In genomic region chr11:125886997-125887372, GRCh38 we compare ENCODE assay signal across 8 cellular contexts. TPM values are rescaled to one million over a fixed set of nuclear protein-coding genes. Genes with fewer than 3 reads are reported as not detected.
DNase-seq lines count a peak whose midpoint lies in the region; ATAC-seq and TF ChIP-seq lines count a peak whose summit lies in the region.

No MANE protein-coding gene starts in this region.

- H3K4me2 ChIP-seq in fibroblast of lung (ENCODE audit: extremely low read depth, insufficient read depth, low read length) = peak overlapping the region; percentile 76
- H3K4me2 ChIP-seq in neural progenitor cell = no peak overlapping the region

- H3K27me3 Mint-ChIP-seq in IgD-negative memory B cell (no peaks in the 10 kb centered on the region), neural progenitor cell (ENCODE audit: insufficient read depth, low read depth) (peaks cover 9% of the 10 kb centered on the region)

- peak; percentile 31 for ATAC-seq in GM21529 (IDR thresholded peaks at IDR 0.05; ENCODE audit: unreplicated experiment)

- H3K9me3 ChIP-seq in fibroblast of lung (ENCODE audit: control insufficient read depth, insufficient read depth, low read depth, low read length) (no peaks in the 10 kb centered on the region), neural progenitor cell (ENCODE audit: low read depth) (no peaks in the 10 kb centered on the region)

- H4K20me1 ChIP-seq in fibroblast of lung (ENCODE audit: control insufficient read depth, extremely low read depth, insufficient read depth, low read length) (no peaks in the 10 kb centered on the region), neural progenitor cell (ENCODE audit: low read depth) (no peaks in the 10 kb centered on the region)

- no peak for TF ChIP-seq CTCF in fibroblast of lung (conservative IDR thresholded peaks at IDR 0.05 in 1 of 2, IDR thresholded peaks at IDR 0.05 in 1 of 2; ENCODE audit: low read depth in 1 of 2, low read length in 2 of 2)
- TF ChIP-seq CTCF in neural progenitor cell (IDR thresholded peaks at IDR 0.05) = no peak

- in situ Hi-C loops in G401 (cut with HindIII; ENCODE audit: low sequenced_read_pairs) = no loop called here

- peak overlapping the region; percentile 96 to 100 (median 99) for H3K27ac Mint-ChIP-seq in IgD-negative memory B cell
- H3K27ac Mint-ChIP-seq in neural progenitor cell = no peak overlapping the region

- H3K4me1 Mint-ChIP-seq in IgD-negative memory B cell = peaks cover 13 to 24% (median 16%) of the 10 kb centered on the region in 3 donors
- peaks cover 5% of the 10 kb centered on the region for H3K4me1 Mint-ChIP-seq in neural progenitor cell

- peaks cover 15% of the 10 kb centered on the region for H3F3A ChIP-seq in neural progenitor cell (ENCODE audit: low read depth)

- H3K27me3 ChIP-seq in fibroblast of lung (ENCODE audit: control insufficient read depth, insufficient read depth, low read length) (no peaks in the 10 kb centered on the region), neural progenitor cell (no peaks in the 10 kb centered on the region)

- H3K27ac ChIP-seq in fibroblast of lung (ENCODE audit: insufficient read depth, low read length) (peak overlapping the region; percentile 93), neural progenitor cell (no peak overlapping the region)

- H3K9ac ChIP-seq in fibroblast of lung (ENCODE audit: insufficient read depth, low read length) = peak overlapping the region; percentile 39
- H3K9ac ChIP-seq in neural progenitor cell = no peak overlapping the region

- H3K4me3 Mint-ChIP-seq in IgD-negative memory B cell (peak overlapping the region; percentile 93 to 97 (median 96)), neural progenitor cell (peak overlapping the region; percentile 83)

- H3K4me1 ChIP-seq in fibroblast of lung (ENCODE audit: control insufficient read depth, extremely low read depth, insufficient read depth, low read length) (peaks cover 10% of the 10 kb centered on the region), neural progenitor cell (no peaks in the 10 kb centered on the region)

- H3K4me3 ChIP-seq in fibroblast of lung (replicated peaks in 1 of 4; ENCODE audit: control extremely low read depth in 1 of 4, insufficient read depth in 1 of 4, low read depth in 3 of 4, low read length in 4 of 4) (peak overlapping the region; percentile 12 to 95 (median 60)), neural progenitor cell (no peak overlapping the region)

- H3K36me3 Mint-ChIP-seq in IgD-negative memory B cell (peaks cover 2% of the 10 kb centered on the region), neural progenitor cell (peaks cover 1% of the 10 kb centered on the region)

- H3K79me2 ChIP-seq in fibroblast of lung (ENCODE audit: control insufficient read depth, insufficient read depth, low read length) (peaks cover 27% of the 10 kb centered on the region), neural progenitor cell (ENCODE audit: low read depth) (peaks cover 32% of the 10 kb centered on the region)

- peaks cover 2% of the 10 kb centered on the region for H3K36me3 ChIP-seq in fibroblast of lung (ENCODE audit: control insufficient read depth, insufficient read depth, low read length)
- no peaks in the 10 kb centered on the region for H3K36me3 ChIP-seq in neural progenitor cell

- peak overlapping the region; percentile 76 for H2AFZ ChIP-seq in fibroblast of lung (ENCODE audit: low read length)
- peak overlapping the region; percentile 90 for H2AFZ ChIP-seq in neural progenitor cell (replicated peaks)

- peaks cover 0 to 2% (median 0%) of the 10 kb centered on the region in 3 donors for H3K9me3 Mint-ChIP-seq in IgD-negative memory B cell
- H3K9me3 Mint-ChIP-seq in neural progenitor cell = peaks cover 10% of the 10 kb centered on the region

- DNase-seq in G401 (ENCODE audit: low spot score) = peak; percentile 41
- DNase-seq in activated CD4-positive, alpha-beta T cell treated with anti-CD3 and anti-CD28 coated beads, Interleukin-2, amount 50 U/mL, for 1 hour = peak; percentile 34
- peak in 1 of 2 donors; percentile 10 for DNase-seq in fibroblast of lung (ENCODE audit: low read depth in 2 of 2)
- no peak for DNase-seq in neural progenitor cell (ENCODE audit: low spot score)
- no peak for DNase-seq in NCI-H345 (lab: John Stamatoyannopoulos, UW)
- DNase-seq in SHP77 treated with DMSO at 0.1 percent for 48 hours (lab: John Stamatoyannopoulos, UW) = no peak

RNA-seq across cellular contexts. Expression of gene HYLS1, which starts 0.5 kb away (rescaled TPM):
- 1.4 and 4.3 TPM in 2 replicates for total RNA-seq in G401 (2014; rRNA removed; shearing (Covaris generic))
- polyA plus RNA-seq in IgD-negative memory B cell = 12.5 TPM
- total RNA-seq in fibroblast of lung = 5.6 and 6.3 TPM in 2 replicates
- polyA plus RNA-seq in fibroblast of lung = 6.8 and 11.8 TPM in 2 replicates
- 4.8 and 8.9 TPM in 2 replicates for polyA plus RNA-seq in fibroblast of lung (2012)
- 0.48 and 1.7 TPM in 2 replicates for polyA minus RNA-seq in fibroblast of lung (ENCODE audit: low replicate concordance)
- 7.7 and 8.9 TPM in 2 replicates for total RNA-seq in neural progenitor cell (ENCODE audit: low replicate concordance)

RNA-seq across cellular contexts. Expression of gene PUS3, which starts 16.0 kb away (rescaled TPM):
- 12.1 and 16.3 TPM in 2 replicates for total RNA-seq in G401 (2014; rRNA removed; shearing (Covaris generic))
- polyA plus RNA-seq in IgD-negative memory B cell (10.0 TPM), fibroblast of lung (15.3 and 16.0 TPM in 2 replicates)
- total RNA-seq in fibroblast of lung (14.0 and 14.9 TPM in 2 replicates), neural progenitor cell (ENCODE audit: low replicate concordance) (13.3 and 22.1 TPM in 2 replicates)
- 12.2 and 14.1 TPM in 2 replicates for polyA plus RNA-seq in fibroblast of lung (2012)
- polyA minus RNA-seq in fibroblast of lung (ENCODE audit: low replicate concordance) = 1.7 and 5.4 TPM in 2 replicates

RNA-seq across cellular contexts. Expression of gene DDX25, which starts 17.3 kb away (rescaled TPM):
- total RNA-seq in G401 (2014; rRNA removed; shearing (Covaris generic)) = 0.18 TPM in 1 of 2 replicates, not detected in the other
- polyA plus RNA-seq in IgD-negative memory B cell (0.08 TPM), fibroblast of lung (not detected in 2 replicates)
- total RNA-seq in fibroblast of lung (not detected in 2 replicates), neural progenitor cell (ENCODE audit: low replicate concordance) (8.9 and 12.4 TPM in 2 replicates)
- not detected in 2 replicates for polyA plus RNA-seq in fibroblast of lung (2012)
- not detected in 2 replicates for polyA minus RNA-seq in fibroblast of lung (ENCODE audit: low replicate concordance)

RNA-seq across cellular contexts. Expression of gene PATE4, which starts 53.9 kb away (rescaled TPM):
- not detected in 2 replicates for total RNA-seq in G401 (2014; rRNA removed; shearing (Covaris generic))
- not detected for polyA plus RNA-seq in IgD-negative memory B cell
- total RNA-seq in fibroblast of lung = not detected in 2 replicates
- not detected in 2 replicates for polyA plus RNA-seq in fibroblast of lung
- polyA plus RNA-seq in fibroblast of lung (2012) = not detected in 2 replicates
- not detected in 2 replicates for polyA minus RNA-seq in fibroblast of lung (ENCODE audit: low replicate concordance)
- total RNA-seq in neural progenitor cell (ENCODE audit: low replicate concordance) = not detected in 2 replicates

RNA-seq across cellular contexts. Expression of gene VSIG10L2, which starts 58.9 kb away (rescaled TPM):
- total RNA-seq in G401 (2014; rRNA removed; shearing (Covaris generic)) = not detected in 2 replicates
- polyA plus RNA-seq in IgD-negative memory B cell (not detected), fibroblast of lung (not detected in 2 replicates)
- total RNA-seq in fibroblast of lung (not detected in 2 replicates), neural progenitor cell (ENCODE audit: low replicate concordance) (not detected in 2 replicates)
- not detected in 2 replicates for polyA plus RNA-seq in fibroblast of lung (2012)
- not detected in 2 replicates for polyA minus RNA-seq in fibroblast of lung (ENCODE audit: low replicate concordance)

Comparison
In these comparisons a context has a peak if more than half of its experiments do, and no peak if none do; other contexts are left out.
1. DNase-seq: peak in G401 (single experiment) and activated CD4-positive, alpha-beta T cell treated with anti-CD3 and anti-CD28 coated beads, Interleukin-2, amount 50 U/mL, for 1 hour (single experiment); none in neural progenitor cell (single experiment), NCI-H345 (single experiment) and SHP77 treated with DMSO at 0.1 percent for 48 hours (single experiment).